14 cellular contexts compared by ENCODE assay signal in genomic region chr16:77227745-77228144, GRCh38. TPM values are rescaled to one million over a fixed set of nuclear protein-coding genes. Genes with fewer than 3 reads are reported as not detected.
DNase-seq lines count a peak whose midpoint lies in the region; ATAC-seq and TF ChIP-seq lines count a peak whose summit lies in the region.
"Had no signal": no experiment of that assay in that cellular context is flagged by ENCODE, and none has a peak within 500 bp of the region (broad histone marks: within the 10 kb centered on the region; RNA-seq: fewer than 3 reads in every experiment).

No MANE protein-coding gene starts in this region.

- H3K9me3 ChIP-seq in HEK293 (ENCODE audit: control insufficient read depth, insufficient read depth, low read depth, low read length) = no peaks in the 10 kb centered on the region
- H3K9me3 ChIP-seq: uterus had no signal

- no peak overlapping the region for H3K27ac Mint-ChIP-seq in activated naive CD4-positive, alpha-beta T cell treated with anti-CD3 and anti-CD28 coated beads for 36 hours
- no peak overlapping the region for H3K27ac Mint-ChIP-seq in stimulated activated naive CD8-positive, alpha-beta T cell treated with anti-CD3 and anti-CD28 coated beads, Interleukin-15, amount 100 ng/mL, for 72 hours

- H3K4me1 Mint-ChIP-seq in activated naive CD4-positive, alpha-beta T cell treated with anti-CD3 and anti-CD28 coated beads for 36 hours (ENCODE audit: low read depth) = peaks cover 4% of the 10 kb centered on the region
- H3K4me1 Mint-ChIP-seq in stimulated activated naive CD8-positive, alpha-beta T cell treated with anti-CD3 and anti-CD28 coated beads, Interleukin-15, amount 100 ng/mL, for 72 hours = no peaks in the 10 kb centered on the region

- H3K27ac ChIP-seq in HEK293 (ENCODE audit: extremely low read depth, low read depth, low read length) = no peak overlapping the region
- H3K27ac ChIP-seq: GM23248, uterus, VCaP had no signal

- H3K4me3 Mint-ChIP-seq in activated naive CD4-positive, alpha-beta T cell treated with anti-CD3 and anti-CD28 coated beads for 36 hours = no peak overlapping the region
- H3K4me3 Mint-ChIP-seq in stimulated activated naive CD8-positive, alpha-beta T cell treated with anti-CD3 and anti-CD28 coated beads, Interleukin-15, amount 100 ng/mL, for 72 hours = no peak overlapping the region

- no peaks in the 10 kb centered on the region for H3K9me3 Mint-ChIP-seq in activated naive CD4-positive, alpha-beta T cell treated with anti-CD3 and anti-CD28 coated beads for 36 hours
- H3K9me3 Mint-ChIP-seq in stimulated activated naive CD8-positive, alpha-beta T cell treated with anti-CD3 and anti-CD28 coated beads, Interleukin-15, amount 100 ng/mL, for 72 hours = no peaks in the 10 kb centered on the region

- H3K27me3 Mint-ChIP-seq in activated naive CD4-positive, alpha-beta T cell treated with anti-CD3 and anti-CD28 coated beads for 36 hours (ENCODE audit: low read depth) = peaks cover 4% of the 10 kb centered on the region
- H3K27me3 Mint-ChIP-seq in stimulated activated naive CD8-positive, alpha-beta T cell treated with anti-CD3 and anti-CD28 coated beads, Interleukin-15, amount 100 ng/mL, for 72 hours = peaks cover 11% of the 10 kb centered on the region

- H3K4me3 ChIP-seq in HEK293 (ENCODE audit: low read depth, low read length) = no peak overlapping the region
- H3K4me3 ChIP-seq: GM23248, uterus had no signal

- ATAC-seq in HG03342 (IDR thresholded peaks at IDR 0.05; ENCODE audit: unreplicated experiment) (peak; percentile 69), GM21528 (IDR thresholded peaks at IDR 0.05; ENCODE audit: low FRiP score, unreplicated experiment) (no peak)
- peak; percentile 71 for ATAC-seq in stimulated activated naive CD8-positive, alpha-beta T cell treated with anti-CD3 and anti-CD28 coated beads, Interleukin-15, amount 100 ng/mL, for 72 hours

- CTCF ChIA-PET in activated naive CD4-positive, alpha-beta T cell treated with anti-CD3 and anti-CD28 coated beads for 36 hours (lab: Charles Lee) = interaction anchor here (1.0 kb wide), 1 partner anchor 356 kb away, joined by 3 read pairs; no protein-coding TSS in a partner anchor
- CTCF ChIA-PET in HEK293 (lab: Yijun Ruan, JAX) = interaction anchor here (0.7 to 1.4 kb wide), 2 partner anchors 356 to 447 kb away, joined by 3 to 4 read pairs; no protein-coding TSS in a partner anchor

- TF ChIP-seq CTCF in HEK293 (tag by site-specific recombination; IDR thresholded peaks at IDR 0.05) = no peak

- intact Hi-C loops in activated naive CD4-positive, alpha-beta T cell treated with anti-CD3 and anti-CD28 coated beads for 36 hours (cut with micrococcal nuclease) = no loop called here

- H3K36me3 Mint-ChIP-seq in activated naive CD4-positive, alpha-beta T cell treated with anti-CD3 and anti-CD28 coated beads for 36 hours (ENCODE audit: low read depth) = no peaks in the 10 kb centered on the region

- no peaks in the 10 kb centered on the region for H3K36me3 ChIP-seq in HEK293 (ENCODE audit: control insufficient read depth in 2 of 2, insufficient read depth in 1 of 2, low read length in 2 of 2)
- H3K36me3 ChIP-seq: uterus had no signal

- DNase-seq in activated naive CD4-positive, alpha-beta T cell treated with anti-CD3 and anti-CD28 coated beads for 36 hours = peak; percentile 35
- no peak for DNase-seq in activated naive CD4-positive, alpha-beta T cell treated with Interleukin-2 at 50 U/mL for 16 hours
- DNase-seq in stimulated activated naive CD8-positive, alpha-beta T cell treated with anti-CD3 and anti-CD28 coated beads, Interleukin-15, amount 100 ng/mL, for 72 hours = no peak
- no peak for DNase-seq in NCI-H2081 (lab: John Stamatoyannopoulos, UW)
- no peak for DNase-seq in NCI-H526 (lab: John Stamatoyannopoulos, UW)
- DNase-seq: foreskin fibroblast; GM23248; stimulated activated CD8-positive, alpha-beta memory T cell treated with anti-CD3 and anti-CD28 coated beads, Interleukin-4, amount 100 ng/mL, for 48 hours; uterus had no signal

- POLR2A ChIA-PET in HEK293 (lab: Yijun Ruan, JAX) = no interaction called here

- H3K4me1 ChIP-seq in HEK293 (ENCODE audit: control insufficient read depth, insufficient read depth, low read length) = no peaks in the 10 kb centered on the region
- H3K4me1 ChIP-seq: uterus had no signal

TF ChIP-seq in HEK293, 187 proteins besides CTCF, POLR2A, EP300 and RAD21:
- TF ChIP-seq ZNF664 (tag by site-specific recombination; IDR thresholded peaks at IDR 0.05) (no peak), ZIC2 (tag by site-specific recombination; IDR thresholded peaks at IDR 0.05) (0 out of 2 replicates have a peak, but pooled peaks have one; percentile 11), ZNF830 (tag by site-specific recombination; IDR thresholded peaks at IDR 0.05; ENCODE audit: low read depth) (no peak), ZNF391 (tag by site-specific recombination; IDR thresholded peaks at IDR 0.05; ENCODE audit: borderline replicate concordance, low read depth) (no peak), ZNF701 (tag by site-specific recombination; IDR thresholded peaks at IDR 0.05) (no peak), SCRT1 (tag by site-specific recombination; IDR thresholded peaks at IDR 0.05; ENCODE audit: borderline replicate concordance) (no peak), SP7 (tag by site-specific recombination; IDR thresholded peaks at IDR 0.05) (no peak), ZNF449 (tag by site-specific recombination; IDR thresholded peaks at IDR 0.05) (no peak)
TF ChIP-seq in HEK293: peak in this region for 1.

RNA-seq across cellular contexts. Expression of gene SYCE1L, which starts 28.5 kb away (rescaled TPM):
- 1 to 10 TPM; 3.3 to 3.7 TPM for total RNA-seq in activated naive CD4-positive, alpha-beta T cell treated with anti-CD3 and anti-CD28 coated beads for 36 hours
- total RNA-seq: GM23248, SK-MEL-5 had no signal

RNA-seq across cellular contexts. Expression of gene MON1B, which starts 36.8 kb away (rescaled TPM):
- 10 to 100 TPM; 69.6 to 71.0 TPM for total RNA-seq in activated naive CD4-positive, alpha-beta T cell treated with anti-CD3 and anti-CD28 coated beads for 36 hours
